11 cellular contexts compared by ENCODE assay signal in genomic region chr12:71731439-71732356, GRCh38. TPM values are rescaled to one million over a fixed set of nuclear protein-coding genes. Genes with fewer than 3 reads are reported as not detected.
DNase-seq lines count a peak whose midpoint lies in the region; ATAC-seq and TF ChIP-seq lines count a peak whose summit lies in the region.
"Had no signal": no experiment of that assay in that cellular context is flagged by ENCODE, and none has a peak within 500 bp of the region (broad histone marks: within the 10 kb centered on the region; RNA-seq: fewer than 3 reads in every experiment).

No MANE protein-coding gene starts in this region.

- no peaks in the 10 kb centered on the region for H3K9me3 ChIP-seq in GM23248 (ENCODE audit: low read depth)
- H3K9me3 ChIP-seq in neuron (ENCODE audit: low read length): no peaks in the 10 kb centered on the region
- H3K9me3 ChIP-seq: body of pancreas, gastrocnemius medialis had no signal

- no peak overlapping the region for H3K4me2 ChIP-seq in GM23248 (ENCODE audit: unreplicated experiment)

- peak; percentile 10 for DNase-seq in GM23248
- peak; percentile 98 for DNase-seq in NCI-H226
- DNase-seq in choroid plexus epithelial cell (ENCODE audit: low read depth): no peak
- no peak for DNase-seq in AML-193 (lab: John Stamatoyannopoulos, UW)
- no peak for DNase-seq in glutamatergic neuron
- DNase-seq: body of pancreas, gastrocnemius medialis, GF-D8, NCI-H1694 had no signal

- no peak overlapping the region for H3K4me3 Mint-ChIP-seq in glutamatergic neuron (ENCODE audit: unreplicated experiment)

- H3K9me3 Mint-ChIP-seq in glutamatergic neuron (ENCODE audit: unreplicated experiment): no peaks in the 10 kb centered on the region

- H3K4me3 ChIP-seq in GM23248: no peak overlapping the region
- no peak overlapping the region for H3K4me3 ChIP-seq in choroid plexus epithelial cell (ENCODE audit: low read depth, low read length)
- no peak overlapping the region for H3K4me3 ChIP-seq in neuron (ENCODE audit: low read length)
- H3K4me3 ChIP-seq: body of pancreas, gastrocnemius medialis had no signal

- no peaks in the 10 kb centered on the region for H3K27me3 Mint-ChIP-seq in glutamatergic neuron (ENCODE audit: unreplicated experiment)

- in situ Hi-C loops in GM23248 (cut with MboI): loop anchor here (25.0 kb wide), 1 partner anchor 319 kb away; no protein-coding TSS in a partner anchor

- H3K9ac ChIP-seq in GM23248: no peak overlapping the region

- 73 to 74% methylated on average over 21 of the region's 21 CpGs for WGBS in GM23248 (ENCODE audit: low coverage in 1 of 2, low lambda C conversion rate in 2 of 2, missing lambda C conversion rate in 2 of 2), 2 experiments

- H3K4me1 ChIP-seq in GM23248 (ENCODE audit: insufficient read depth): no peaks in the 10 kb centered on the region
- no peaks in the 10 kb centered on the region for H3K4me1 ChIP-seq in neuron (ENCODE audit: insufficient read depth, low read length)
- H3K4me1 ChIP-seq: body of pancreas, gastrocnemius medialis had no signal

- H3K27ac ChIP-seq in GM23248: no peak overlapping the region
- H3K27ac ChIP-seq: body of pancreas, gastrocnemius medialis had no signal

- H4K20me1 ChIP-seq in GM23248 (ENCODE audit: insufficient read depth): no peaks in the 10 kb centered on the region

- no peak overlapping the region for H3K27ac Mint-ChIP-seq in glutamatergic neuron (ENCODE audit: unreplicated experiment)

- H3K27me3 ChIP-seq in GM23248 (replicated peaks; ENCODE audit: insufficient read depth) (no peaks in the 10 kb centered on the region), neuron (ENCODE audit: insufficient read depth, low read length) (no peaks in the 10 kb centered on the region)
- H3K27me3 ChIP-seq: body of pancreas, gastrocnemius medialis had no signal

- ATAC-seq in GM21381 (IDR thresholded peaks at IDR 0.05; ENCODE audit: unreplicated experiment): no peak
- ATAC-seq: body of pancreas, gastrocnemius medialis had no signal

- TF ChIP-seq CTCF in choroid plexus epithelial cell (conservative IDR thresholded peaks at IDR 0.05; ENCODE audit: low read depth, low read length): peak; percentile 15
- no peak for TF ChIP-seq CTCF in glutamatergic neuron (IDR thresholded peaks at IDR 0.05; ENCODE audit: partially characterized antibody, unreplicated experiment)

- H3K36me3 ChIP-seq in GM23248 (ENCODE audit: low read depth): no peaks in the 10 kb centered on the region
- H3K36me3 ChIP-seq in neuron (ENCODE audit: insufficient read depth, low read length): no peaks in the 10 kb centered on the region
- H3K36me3 ChIP-seq: gastrocnemius medialis had no signal

- H3K9me2 ChIP-seq in GM23248 (ENCODE audit: insufficient read depth): no peaks in the 10 kb centered on the region

- H3F3A ChIP-seq in GM23248 (ENCODE audit: insufficient read depth): no peaks in the 10 kb centered on the region

- H3K79me2 ChIP-seq in GM23248 (ENCODE audit: insufficient read depth): no peaks in the 10 kb centered on the region

- H3K4me1 Mint-ChIP-seq in glutamatergic neuron (ENCODE audit: low read depth, unreplicated experiment): no peaks in the 10 kb centered on the region

- no peak overlapping the region; the same call in 1 of the 2 replicates for H2AFZ ChIP-seq in GM23248
- peak overlapping the region; percentile 32 for H2AFZ ChIP-seq in neuron (ENCODE audit: low read depth, low read length)

- no peaks in the 10 kb centered on the region for H3K36me3 Mint-ChIP-seq in glutamatergic neuron (ENCODE audit: unreplicated experiment)

RNA-seq across cellular contexts. Expression of gene RAB21, which starts 23.0 kb away (rescaled TPM):
- total RNA-seq in GM23248 (2014; rRNA removed; shearing (Covaris generic)): 26.6 and 48.1 TPM in 2 replicates
- 38.8 and 42.8 TPM in 2 replicates for polyA plus RNA-seq in GM23248 (2016; fragmentation: Nextera tagmentation; extraction: Ambion mirVana)
- 66.1 TPM for total RNA-seq in glutamatergic neuron (ENCODE audit: unreplicated experiment)

RNA-seq across cellular contexts. Expression of gene TMEM19, which starts 45.8 kb away (rescaled TPM):
- 25.8 and 40.5 TPM in 2 replicates for total RNA-seq in GM23248 (2014; rRNA removed; shearing (Covaris generic))
- polyA plus RNA-seq in GM23248 (2016; fragmentation: Nextera tagmentation; extraction: Ambion mirVana): 16.0 and 18.2 TPM in 2 replicates
- 13.7 TPM for total RNA-seq in glutamatergic neuron (ENCODE audit: unreplicated experiment)

Comparison
In these comparisons a context has a peak if more than half of its experiments do, and no peak if none do; other contexts are left out.
1. DNase-seq: peak in GM23248 (single experiment) and NCI-H226 (single experiment); none in choroid plexus epithelial cell (single experiment), AML-193 (0 of 2) and glutamatergic neuron (single experiment).